Comparison of ENCODE assay signal across 20 cellular contexts in genomic region chr4:139609647-139610046, GRCh38. TPM values are rescaled to one million over a fixed set of nuclear protein-coding genes. Genes with fewer than 3 reads are reported as not detected.
A peak's percentile ranks its signal among the peaks of the same experiment; 100 is the strongest.
DNase-seq lines count a peak whose midpoint lies in the region; ATAC-seq, FAIRE-seq and TF ChIP-seq lines count a peak whose summit lies in the region.
"Had no signal": no experiment of that assay in that cellular context is flagged by ENCODE, and none has a peak within 500 bp of the region (broad histone marks: within the 10 kb centered on the region; RNA-seq: fewer than 3 reads in every experiment).

No MANE protein-coding gene starts in this region.

- H3K79me2 ChIP-seq in astrocyte (ENCODE audit: insufficient read depth, low read length) (no peaks in the 10 kb centered on the region), H9 (ENCODE audit: insufficient read depth, low read length) (no peaks in the 10 kb centered on the region)

- H2AK5ac ChIP-seq in IMR-90 (ENCODE audit: low read depth, low read length) (no peak overlapping the region), H9 (ENCODE audit: insufficient read length, low read length) (no peak overlapping the region)

- H2BK5ac ChIP-seq in IMR-90 (ENCODE audit: low read depth, low read length, poor library complexity, severe bottlenecking) (no peak overlapping the region), H9 (ENCODE audit: insufficient read length, low read length) (no peak overlapping the region)

- no peak for FAIRE-seq in astrocyte (lab: Jason Lieb, UNC)

- no peak overlapping the region for H3K4me3 Mint-ChIP-seq in astrocyte (ENCODE audit: unreplicated experiment)
- H3K4me3 Mint-ChIP-seq in H9, result no peak overlapping the region
- H3K4me3 Mint-ChIP-seq: activated T-cell treated with anti-CD3 and anti-CD28 coated beads, Interleukin-2, amount 50 U/mL, for 24 hours; naive B cell; stimulated activated memory B cell treated with anti-CD40 and anti-IgM and Interleukin-4, amounts not matched to agents 10 μg/mL and 1 μg/mL and 100 μg/mL, for 72 hours had no signal

- no peak overlapping the region for H4K5ac ChIP-seq in IMR-90 (ENCODE audit: low read depth, low read length)
- H4K5ac ChIP-seq in H9 (ENCODE audit: insufficient read length, low read depth, low read length), result no peak overlapping the region

- POLR2A ChIA-PET in IMR-90 (lab: Charles Lee; ENCODE audit: unreplicated experiment), result no interaction called here

- H2BK12ac ChIP-seq in H9 (ENCODE audit: insufficient read length, low read depth, low read length), result no peak overlapping the region

- no peaks in the 10 kb centered on the region for H3K9me3 Mint-ChIP-seq in astrocyte (ENCODE audit: unreplicated experiment)
- H3K9me3 Mint-ChIP-seq in H9, result peaks cover 0 to 7% of the 10 kb centered on the region in 2 experiments; a peak in 2 of 5 replicates
- H3K9me3 Mint-ChIP-seq: stimulated activated memory B cell treated with anti-CD40 and anti-IgM and Interleukin-4, amounts not matched to agents 10 μg/mL and 1 μg/mL and 100 μg/mL, for 72 hours had no signal

- H4K91ac ChIP-seq in IMR-90 (ENCODE audit: insufficient read depth, low read depth, low read length), result no peak overlapping the region
- H4K91ac ChIP-seq in H9 (ENCODE audit: insufficient read length, low read depth, low read length), result no peak overlapping the region

- DNase-seq in COLO829 (ENCODE audit: low spot score) (peak; percentile 60), IMR-90 (peak; percentile 83), astrocyte (ENCODE audit: low read depth) (peak; percentile 49), kidney tubule cell (ENCODE audit: low spot score) (peak; percentile 45), H9 (no peak), ascending aorta (ENCODE audit: low spot score in 2 of 2) (no peak)
- DNase-seq: activated CD4-positive, alpha-beta T cell treated with anti-CD3 and anti-CD28 coated beads for 1 hour; activated T-cell treated with anti-CD3 and anti-CD28 coated beads, Interleukin-2, amount 50 U/mL, for 24 hours; amygdala; C1 segment of cervical spinal cord; effector CD4-positive, alpha-beta T cell; GDM1; glutamatergic neuron; naive B cell; NCI-H2171; retina; stimulated activated CD4-positive, alpha-beta T cell treated with anti-CD3 and anti-CD28 coated beads, Interleukin-4, amount 100 ng/mL, for 24 hours had no signal

- H3K4ac ChIP-seq in IMR-90 (ENCODE audit: low read depth, low read length), result no peak overlapping the region
- H3K4ac ChIP-seq in H9 (ENCODE audit: low read depth, low read length), result no peak overlapping the region

- CTCF ChIA-PET in IMR-90 (lab: Yijun Ruan, JAX), result interaction anchor here (0.7 to 1.4 kb wide), 3 partner anchors 10 to 20 kb away, joined by 3 to 4 read pairs (median 4); no protein-coding TSS in a partner anchor

- TF ChIP-seq POLR2A in IMR-90 (IDR thresholded peaks at IDR 0.05; ENCODE audit: low read depth, low read length), result no peak

- H3K27ac Mint-ChIP-seq in astrocyte (ENCODE audit: unreplicated experiment) (no peak overlapping the region), H9 (no peak overlapping the region)
- H3K27ac Mint-ChIP-seq: activated T-cell treated with anti-CD3 and anti-CD28 coated beads, Interleukin-2, amount 50 U/mL, for 24 hours; naive B cell; stimulated activated memory B cell treated with anti-CD40 and anti-IgM and Interleukin-4, amounts not matched to agents 10 μg/mL and 1 μg/mL and 100 μg/mL, for 72 hours had no signal

- H3K14ac ChIP-seq in IMR-90 (replicated peaks; ENCODE audit: low read depth, low read length) (no peak overlapping the region), H9 (ENCODE audit: insufficient read depth, low read length) (no peak overlapping the region)

- no TSS peak for BruUV-seq in IMR-90 (replicated peaks; lab: Mats Ljungman, UMichigan)

- dilution Hi-C loops in IMR-90 (cut with HindIII; ENCODE audit: low sequenced_read_pairs, unreplicated experiment), result no loop called here

- no peak for TF ChIP-seq RAD21 in IMR-90 (IDR thresholded peaks at IDR 0.05; ENCODE audit: low read length)

- H3K79me1 ChIP-seq in IMR-90 (ENCODE audit: low read depth in 1 of 2, low read length in 2 of 2) (no peaks in the 10 kb centered on the region), H9 (ENCODE audit: insufficient read depth, low read depth, low read length, poor library complexity, severe bottlenecking) (no peaks in the 10 kb centered on the region)

- H3K4me2 ChIP-seq in IMR-90 (ENCODE audit: low read depth, low read length), result no peak overlapping the region
- H3K4me2 ChIP-seq in astrocyte (ENCODE audit: low read length), result no peak overlapping the region
- H3K4me2 ChIP-seq in H9 (ENCODE audit: insufficient read depth, insufficient read length, low read length), result no peak overlapping the region

- H3K9me3 ChIP-seq in IMR-90 (ENCODE audit: control insufficient read depth, insufficient read depth, low read length) (no peaks in the 10 kb centered on the region), astrocyte (ENCODE audit: insufficient read depth, low read depth, low read length) (no peaks in the 10 kb centered on the region), H9 (ENCODE audit: control insufficient read depth, low read depth, low read length) (no peaks in the 10 kb centered on the region), ascending aorta (no peaks in the 10 kb centered on the region)

- H3K18ac ChIP-seq in IMR-90 (ENCODE audit: low read depth, low read length) (no peak overlapping the region), H9 (ENCODE audit: insufficient read length, low read depth, low read length) (no peak overlapping the region)

- H2AFZ ChIP-seq in IMR-90 (replicated peaks; ENCODE audit: low read length, poor library complexity), result no peak overlapping the region
- no peak overlapping the region for H2AFZ ChIP-seq in astrocyte (ENCODE audit: low read depth, low read length)
- no peak overlapping the region for H2AFZ ChIP-seq in H9 (ENCODE audit: low read length)

- H3K27ac ChIP-seq in IMR-90 (ENCODE audit: insufficient read depth, low read length) (no peak overlapping the region), astrocyte (ENCODE audit: low read depth, low read length) (no peak overlapping the region), H9 (ENCODE audit: insufficient read length, low read depth, low read length) (no peak overlapping the region), ascending aorta (no peak overlapping the region)

- H3K56ac ChIP-seq in IMR-90 (ENCODE audit: extremely low read depth, insufficient read depth, low read length) (no peak overlapping the region), H9 (ENCODE audit: insufficient read length, low read depth, low read length) (no peak overlapping the region)

- H3K27me3 ChIP-seq in IMR-90 (ENCODE audit: control insufficient read depth, insufficient read depth, low read length), result peaks cover 14% of the 10 kb centered on the region
- peaks cover 5% of the 10 kb centered on the region for H3K27me3 ChIP-seq in astrocyte (ENCODE audit: insufficient read depth, low read length)
- no peaks in the 10 kb centered on the region for H3K27me3 ChIP-seq in H9 (ENCODE audit: insufficient read depth, low read length)
- H3K27me3 ChIP-seq in ascending aorta, result no peaks in the 10 kb centered on the region

- H3K4me3 ChIP-seq in IMR-90 (ENCODE audit: insufficient read depth, low read depth, low read length), result no peak overlapping the region
- no peak overlapping the region for H3K4me3 ChIP-seq in astrocyte (ENCODE audit: insufficient read depth, low read depth, low read length)
- H3K4me3 ChIP-seq in ascending aorta, result no peak overlapping the region

- H4K8ac ChIP-seq in IMR-90 (ENCODE audit: low read depth in 2 of 2, low read length in 2 of 2) (no peak overlapping the region), H9 (replicated peaks; ENCODE audit: insufficient read length, low read depth, low read length) (no peak overlapping the region)

- H3K36me3 Mint-ChIP-seq in astrocyte (ENCODE audit: low read depth, unreplicated experiment) (no peaks in the 10 kb centered on the region), H9 (ENCODE audit: insufficient read depth in 1 of 3, low read depth in 3 of 3) (no peaks in the 10 kb centered on the region)
- H3K36me3 Mint-ChIP-seq: stimulated activated memory B cell treated with anti-CD40 and anti-IgM and Interleukin-4, amounts not matched to agents 10 μg/mL and 1 μg/mL and 100 μg/mL, for 72 hours had no signal

- H2BK20ac ChIP-seq in IMR-90 (ENCODE audit: low read depth, low read length) (no peak overlapping the region), H9 (ENCODE audit: low read depth, low read length, poor library complexity, severe bottlenecking) (no peak overlapping the region)

- no peak overlapping the region for H2BK15ac ChIP-seq in IMR-90 (ENCODE audit: low read depth, low read length)
- no peak overlapping the region for H2BK15ac ChIP-seq in H9 (ENCODE audit: low read depth, low read length)

- H3T11ph ChIP-seq in H9 (ENCODE audit: low read length), result no peak overlapping the region

- in situ Hi-C loops in IMR-90 (cut with MboI; ENCODE audit: low sequenced_read_pairs), result no loop called here

- TF ChIP-seq CTCF in IMR-90 (conservative IDR thresholded peaks at IDR 0.05; ENCODE audit: low read depth, low read length) (no peak), astrocyte (IDR thresholded peaks at IDR 0.05; ENCODE audit: insufficient read depth, low read depth, low read length) (no peak), H9 (conservative IDR thresholded peaks at IDR 0.05) (no peak), ascending aorta (IDR thresholded peaks at IDR 0.05) (no peak)

- no peaks in the 10 kb centered on the region for H3K23me2 ChIP-seq in H9 (ENCODE audit: insufficient read length, low read depth, low read length, poor library complexity, severe bottlenecking)

- H3K27me3 Mint-ChIP-seq in astrocyte (ENCODE audit: low read depth, unreplicated experiment) (peaks cover 6% of the 10 kb centered on the region), H9 (ENCODE audit: low read depth) (peaks cover 31% of the 10 kb centered on the region)

- peaks cover 2% of the 10 kb centered on the region; the same call in 1 of the 2 replicates for H3K4me1 ChIP-seq in IMR-90 (ENCODE audit: control insufficient read depth, insufficient read depth, low read length)
- H3K4me1 ChIP-seq in astrocyte (ENCODE audit: insufficient read depth, low read length), result peaks cover 11% of the 10 kb centered on the region
- no peaks in the 10 kb centered on the region for H3K4me1 ChIP-seq in H9 (ENCODE audit: insufficient read depth, low read length)
- H3K4me1 ChIP-seq in ascending aorta, result no peaks in the 10 kb centered on the region

- H4K20me1 ChIP-seq in IMR-90 (ENCODE audit: insufficient read depth, low read length), result no peaks in the 10 kb centered on the region
- H4K20me1 ChIP-seq in astrocyte (ENCODE audit: insufficient read depth, low read length), result no peaks in the 10 kb centered on the region
- H4K20me1 ChIP-seq in H9 (ENCODE audit: control insufficient read depth, insufficient read depth, insufficient read length), result no peaks in the 10 kb centered on the region

- no peak overlapping the region for H2AK9ac ChIP-seq in IMR-90 (replicated peaks; ENCODE audit: low read depth, low read length, poor library complexity)

- no peak overlapping the region for H3K9ac ChIP-seq in IMR-90 (ENCODE audit: low read depth, low read length)
- no peak overlapping the region for H3K9ac ChIP-seq in astrocyte (ENCODE audit: low read length)
- H3K9ac ChIP-seq in H9 (ENCODE audit: extremely low read depth, insufficient read length, low read length), result no peak overlapping the region

- no peak overlapping the region for H2BK120ac ChIP-seq in IMR-90 (ENCODE audit: low read depth, low read length)
- H2BK120ac ChIP-seq in H9 (ENCODE audit: low read depth, low read length, poor library complexity, severe bottlenecking), result no peak overlapping the region

- H3K36me3 ChIP-seq in IMR-90 (ENCODE audit: control insufficient read depth, insufficient read depth, low read length), result no peaks in the 10 kb centered on the region
- H3K36me3 ChIP-seq in astrocyte (ENCODE audit: insufficient read depth, low read length), result no peaks in the 10 kb centered on the region
- H3K36me3 ChIP-seq in ascending aorta, result no peaks in the 10 kb centered on the region

- H3K23ac ChIP-seq in IMR-90 (ENCODE audit: low read depth, low read length) (no peak overlapping the region), H9 (ENCODE audit: insufficient read length, low read depth, low read length) (no peak overlapping the region)

- H3K9me1 ChIP-seq in IMR-90 (ENCODE audit: insufficient read depth, low read length), result no peaks in the 10 kb centered on the region

- intact Hi-C loops in IMR-90 (cut with micrococcal nuclease), result no loop called here
- intact Hi-C loops in ascending aorta (cut with DNase I), result no loop called here

- ATAC-seq in IMR-90 (ENCODE audit: low read depth) (peak; percentile 87), GM19397 (IDR thresholded peaks at IDR 0.05; ENCODE audit: unreplicated experiment) (no peak), GM19351 (IDR thresholded peaks at IDR 0.05; ENCODE audit: unreplicated experiment) (no peak)
- ATAC-seq: stimulated activated memory B cell treated with anti-CD40 and anti-IgM and Interleukin-4, amounts not matched to agents 10 μg/mL and 1 μg/mL and 100 μg/mL, for 72 hours had no signal

- peaks cover 14% of the 10 kb centered on the region for H3K4me1 Mint-ChIP-seq in astrocyte (ENCODE audit: low read depth, unreplicated experiment)
- H3K4me1 Mint-ChIP-seq in H9, result peaks cover 17 to 24% of the 10 kb centered on the region in 2 experiments

RNA-seq across cellular contexts. Expression of gene SETD7, which starts 53.6 kb away (rescaled TPM):
- total RNA-seq in IMR-90 (2012; rRNA removed), result 46.6 and 80.3 TPM in 2 replicates
- polyA plus RNA-seq in IMR-90 (2012; rRNA removed), result 13.8 and 17.0 TPM in 2 replicates
- polyA plus RNA-seq in IMR-90 (2012; cell fraction: cytosol; rRNA removed), result 5.0 and 5.2 TPM in 2 replicates
- polyA plus RNA-seq in IMR-90 (2012; cell fraction: nucleus; rRNA removed; ENCODE audit: low replicate concordance), result 2.4 and 9.0 TPM in 2 replicates
- total RNA-seq in astrocyte, result 51.4 and 55.0 TPM in 2 replicates
- 1.5 and 1.7 TPM in 2 replicates for total RNA-seq in H9 (2021)
- 33.2 TPM for total RNA-seq in ascending aorta

RNA-seq across cellular contexts. Expression of gene MGST2, which starts 56.0 kb away (rescaled TPM):
- total RNA-seq in IMR-90 (2012; rRNA removed) (4.8 and 8.1 TPM in 2 replicates), astrocyte (16.5 and 17.6 TPM in 2 replicates), H9 (2021) (6.4 and 6.5 TPM in 2 replicates), ascending aorta (34.4 TPM)
- 9.0 and 10.5 TPM in 2 replicates for polyA plus RNA-seq in IMR-90 (2012; rRNA removed)
- polyA plus RNA-seq in IMR-90 (2012; cell fraction: cytosol; rRNA removed), result 3.4 and 5.8 TPM in 2 replicates
- polyA plus RNA-seq in IMR-90 (2012; cell fraction: nucleus; rRNA removed; ENCODE audit: low replicate concordance), result 1.1 and 4.5 TPM in 2 replicates

Comparison
In these comparisons a context has a peak if more than half of its experiments do, and no peak if none do; other contexts are left out.
1. DNase-seq: peak in COLO829 (single experiment), IMR-90 (single experiment), astrocyte (single experiment) and kidney tubule cell (single experiment); none in H9 (single experiment) and ascending aorta (0 of 2).
2. RNA of gene SETD7, which starts 53.6 kb away (total RNA-seq): 51.4 to 55.0 TPM in astrocyte, 46.6 to 80.3 TPM in IMR-90 and 33.2 TPM in ascending aorta (single experiment); 1.5 to 1.7 TPM in H9; every median in the first group is over 10 times any median in the second.